In genomic region chr1:169739980-169740379, GRCh38 we compare ENCODE assay signal across 16 cellular contexts. TPM values are rescaled to one million over a fixed set of nuclear protein-coding genes. Genes with fewer than 3 reads are reported as not detected.
"Had no signal": no experiment of that assay in that cellular context is flagged by ENCODE, and none has a peak within 500 bp of the region (broad histone marks: within the 10 kb centered on the region; RNA-seq: fewer than 3 reads in every experiment).

No MANE protein-coding gene starts in this region.

- H3K27me3 ChIP-seq: body of pancreas, hepatocyte, ovary, testis had no signal

- H3K27ac ChIP-seq: body of pancreas, esophagus muscularis mucosa, hepatocyte, ovary, testis had no signal

- DNase-seq: activated CD4-positive, alpha-beta T cell treated with anti-CD3 and anti-CD28 coated beads, Interleukin-2, amount 10 ng/mL, durations not matched to agents 7 days and 5 days; activated CD8-positive, alpha-beta memory T cell treated with anti-CD3 and anti-CD28 coated beads for 24 hours; activated naive CD4-positive, alpha-beta T cell treated with Interleukin-2 at 50 U/mL for 16 hours; activated naive CD8-positive, alpha-beta T cell treated with anti-CD3 and anti-CD28 coated beads, Interleukin-2, amount 50 U/mL, for 24 hours; body of pancreas; dorsolateral prefrontal cortex; left colon; ovary; stimulated activated naive CD8-positive, alpha-beta T cell treated with anti-CD3 and anti-CD28 coated beads, Interleukin-15, Interleukin-2, amounts not matched to agents 100 U/mL and 50 U/mL, for 24 hours; testis had no signal

- H3K4me1 Mint-ChIP-seq: activated CD4-positive, alpha-beta T cell treated with anti-CD3 and anti-CD28 coated beads, Interleukin-2, amount 10 ng/mL, durations not matched to agents 7 days and 5 days; activated naive CD8-positive, alpha-beta T cell treated with anti-CD3 and anti-CD28 coated beads, Interleukin-2, amount 50 U/mL, for 24 hours; neural crest cell had no signal

- H3K27ac Mint-ChIP-seq: activated CD4-positive, alpha-beta T cell treated with anti-CD3 and anti-CD28 coated beads, Interleukin-2, amount 10 ng/mL, durations not matched to agents 7 days and 5 days; activated naive CD8-positive, alpha-beta T cell treated with anti-CD3 and anti-CD28 coated beads, Interleukin-2, amount 50 U/mL, for 24 hours; T-helper 1 cell treated with Interleukin-12 subunit alpha and Interleukin-12 subunit beta and Interleukin-4 antibody, amounts not matched to agents 30 μg/mL and 1 μg/mL, for 36 hours; WTC11 had no signal

- H3K36me3 ChIP-seq: esophagus muscularis mucosa, ovary had no signal

- H3K4me2 ChIP-seq: hepatocyte had no signal

- H3K9me3 ChIP-seq: body of pancreas, esophagus muscularis mucosa, ovary, testis had no signal

- ATAC-seq: activated naive CD8-positive, alpha-beta T cell treated with anti-CD3 and anti-CD28 coated beads, Interleukin-2, amount 50 U/mL, for 24 hours; body of pancreas; left colon; stimulated activated naive CD8-positive, alpha-beta T cell treated with anti-CD3 and anti-CD28 coated beads, Interleukin-15, Interleukin-2, amounts not matched to agents 100 U/mL and 50 U/mL, for 24 hours; WTC11 had no signal

- H3K36me3 Mint-ChIP-seq: WTC11 had no signal

- H3K4me3 ChIP-seq: body of pancreas, dorsolateral prefrontal cortex, esophagus muscularis mucosa, hepatocyte, ovary, testis had no signal

- H3K4me3 Mint-ChIP-seq: activated CD4-positive, alpha-beta T cell treated with anti-CD3 and anti-CD28 coated beads, Interleukin-2, amount 10 ng/mL, durations not matched to agents 7 days and 5 days; activated naive CD8-positive, alpha-beta T cell treated with anti-CD3 and anti-CD28 coated beads, Interleukin-2, amount 50 U/mL, for 24 hours; neural crest cell; T-helper 1 cell treated with Interleukin-12 subunit alpha and Interleukin-12 subunit beta and Interleukin-4 antibody, amounts not matched to agents 30 μg/mL and 1 μg/mL, for 36 hours; WTC11 had no signal

- H2AFZ ChIP-seq: hepatocyte had no signal

- H3K4me1 ChIP-seq: body of pancreas, esophagus muscularis mucosa, testis had no signal

- H3K79me2 ChIP-seq: hepatocyte had no signal

- H3K9me3 Mint-ChIP-seq: activated CD4-positive, alpha-beta T cell treated with anti-CD3 and anti-CD28 coated beads, Interleukin-2, amount 10 ng/mL, durations not matched to agents 7 days and 5 days; activated naive CD8-positive, alpha-beta T cell treated with anti-CD3 and anti-CD28 coated beads, Interleukin-2, amount 50 U/mL, for 24 hours; T-helper 1 cell treated with Interleukin-12 subunit alpha and Interleukin-12 subunit beta and Interleukin-4 antibody, amounts not matched to agents 30 μg/mL and 1 μg/mL, for 36 hours had no signal

RNA-seq across cellular contexts. Expression of gene SELE, which starts 6.1 kb away (rescaled TPM):
- total RNA-seq: activated CD4-positive, alpha-beta T cell treated with anti-CD3 and anti-CD28 coated beads, Interleukin-2, amount 10 ng/mL, durations not matched to agents 7 days and 5 days; myocyte; neural crest cell; WTC11 had no signal

RNA-seq across cellular contexts. Expression of gene SELL, which starts 28.6 kb away (rescaled TPM):
- total RNA-seq: myocyte, neural crest cell had no signal
